In genomic region chrX:69085151-69085550, GRCh38 we compare ENCODE assay signal across 31 cellular contexts.
"Had no signal": no experiment of that assay in that cellular context is flagged by ENCODE, and none has a peak within 500 bp of the region (broad histone marks: within the 10 kb centered on the region; RNA-seq: fewer than 3 reads in every experiment).

No MANE protein-coding gene starts in this region.

- FAIRE-seq: colon had no signal

- H3K27ac ChIP-seq: adrenal gland, body of pancreas, esophagus muscularis mucosa, foreskin keratinocyte, gastroesophageal sphincter, heart right ventricle had no signal

- H3K4me3 Mint-ChIP-seq: activated CD4-positive, alpha-beta memory T cell treated with anti-CD3 and anti-CD28 coated beads for 36 hours; activated CD4-positive, alpha-beta T cell treated with anti-CD3 and anti-CD28 coated beads for 36 hours; activated CD4-positive, alpha-beta T cell treated with anti-CD3 and anti-CD28 coated beads, Interleukin-2, amount 10 ng/mL, durations not matched to agents 24 days and 14 days; activated CD8-positive, alpha-beta memory T cell treated with anti-CD3 and anti-CD28 coated beads, Interleukin-2, amount 10 ng/mL, durations not matched to agents 7 days and 5 days; activated CD8-positive, alpha-beta T cell treated with anti-CD3 and anti-CD28 coated beads, Interleukin-2, amount 10 ng/mL, durations not matched to agents 7 days and 5 days; activated naive CD8-positive, alpha-beta T cell; activated T-cell treated with anti-CD3 and anti-CD28 coated beads, Interleukin-2, amount 50 U/mL, for 24 hours; activated T-cell treated with anti-CD3 and anti-CD28 coated beads, Interleukin-2, amount 50 U/mL, for 72 hours; effector memory CD8-positive, alpha-beta T cell had no signal

- H3K36me3 Mint-ChIP-seq: activated CD4-positive, alpha-beta memory T cell treated with anti-CD3 and anti-CD28 coated beads for 36 hours; activated CD8-positive, alpha-beta memory T cell treated with anti-CD3 and anti-CD28 coated beads, Interleukin-2, amount 10 ng/mL, durations not matched to agents 7 days and 5 days; activated naive CD8-positive, alpha-beta T cell had no signal

- H3K9me3 Mint-ChIP-seq: activated CD4-positive, alpha-beta memory T cell treated with anti-CD3 and anti-CD28 coated beads for 36 hours; activated CD4-positive, alpha-beta T cell treated with anti-CD3 and anti-CD28 coated beads, Interleukin-2, amount 10 ng/mL, durations not matched to agents 24 days and 14 days; activated T-cell treated with anti-CD3 and anti-CD28 coated beads, Interleukin-2, amount 50 U/mL, for 24 hours; activated T-cell treated with anti-CD3 and anti-CD28 coated beads, Interleukin-2, amount 50 U/mL, for 72 hours; effector memory CD8-positive, alpha-beta T cell had no signal

- ATAC-seq: activated CD4-positive, alpha-beta T cell treated with anti-CD3 and anti-CD28 coated beads for 36 hours; activated CD8-positive, alpha-beta memory T cell treated with anti-CD3 and anti-CD28 coated beads, Interleukin-2, amount 10 ng/mL, durations not matched to agents 7 days and 5 days; activated CD8-positive, alpha-beta T cell treated with anti-CD3 and anti-CD28 coated beads, Interleukin-2, amount 10 ng/mL, durations not matched to agents 7 days and 5 days; activated T-cell treated with anti-CD3 and anti-CD28 coated beads, Interleukin-2, amount 50 U/mL, for 72 hours; body of pancreas; effector memory CD8-positive, alpha-beta T cell; foreskin keratinocyte; gastroesophageal sphincter; heart right ventricle had no signal

- H3K4me1 ChIP-seq: adrenal gland, body of pancreas, esophagus muscularis mucosa, foreskin keratinocyte, gastroesophageal sphincter, heart right ventricle had no signal

- H3K9me3 ChIP-seq: adrenal gland, body of pancreas, esophagus muscularis mucosa, gastroesophageal sphincter, heart right ventricle had no signal

- H3K27me3 ChIP-seq: body of pancreas, esophagus muscularis mucosa, foreskin keratinocyte, gastroesophageal sphincter had no signal

- H3K27ac Mint-ChIP-seq: activated CD4-positive, alpha-beta memory T cell treated with anti-CD3 and anti-CD28 coated beads for 36 hours; activated CD4-positive, alpha-beta T cell treated with anti-CD3 and anti-CD28 coated beads for 36 hours; activated CD4-positive, alpha-beta T cell treated with anti-CD3 and anti-CD28 coated beads, Interleukin-2, amount 10 ng/mL, durations not matched to agents 24 days and 14 days; activated CD8-positive, alpha-beta memory T cell treated with anti-CD3 and anti-CD28 coated beads, Interleukin-2, amount 10 ng/mL, durations not matched to agents 7 days and 5 days; activated CD8-positive, alpha-beta T cell treated with anti-CD3 and anti-CD28 coated beads, Interleukin-2, amount 10 ng/mL, durations not matched to agents 7 days and 5 days; activated naive CD8-positive, alpha-beta T cell; activated T-cell treated with anti-CD3 and anti-CD28 coated beads, Interleukin-2, amount 50 U/mL, for 24 hours; activated T-cell treated with anti-CD3 and anti-CD28 coated beads, Interleukin-2, amount 50 U/mL, for 72 hours; effector memory CD8-positive, alpha-beta T cell had no signal

- H3K4me1 Mint-ChIP-seq: activated CD4-positive, alpha-beta T cell treated with anti-CD3 and anti-CD28 coated beads for 36 hours; activated CD4-positive, alpha-beta T cell treated with anti-CD3 and anti-CD28 coated beads, Interleukin-2, amount 10 ng/mL, durations not matched to agents 24 days and 14 days; activated CD8-positive, alpha-beta memory T cell treated with anti-CD3 and anti-CD28 coated beads, Interleukin-2, amount 10 ng/mL, durations not matched to agents 7 days and 5 days had no signal

- H3K36me3 ChIP-seq: adrenal gland, esophagus muscularis mucosa, gastroesophageal sphincter, heart right ventricle had no signal

- DNase-seq: activated CD4-positive, alpha-beta memory T cell treated with anti-CD3 and anti-CD28 coated beads for 36 hours; activated CD4-positive, alpha-beta T cell treated with anti-CD3 and anti-CD28 coated beads for 36 hours; activated CD4-positive, alpha-beta T cell treated with anti-CD3 and anti-CD28 coated beads, Interleukin-2, amount 10 ng/mL, durations not matched to agents 24 days and 14 days; activated CD4-positive, CD25-positive, alpha-beta regulatory T cell; activated CD4-positive, CD25-positive, alpha-beta regulatory T cell treated with anti-CD3 and anti-CD28 coated beads, Interleukin-2, amount 50 U/mL, for 72 hours; activated CD8-positive, alpha-beta memory T cell treated with anti-CD3 and anti-CD28 coated beads, Interleukin-2, amount 10 ng/mL, durations not matched to agents 7 days and 5 days; activated CD8-positive, alpha-beta memory T cell treated with anti-CD3 and anti-CD28 coated beads, Interleukin-2, amount 50 U/mL, for 4 hours; activated CD8-positive, alpha-beta T cell treated with anti-CD3 and anti-CD28 coated beads, Interleukin-2, amount 10 ng/mL, durations not matched to agents 7 days and 5 days; activated effector memory CD4-positive, alpha-beta T cell treated with Interleukin-2 at 50 U/mL for 16 hours; activated gamma-delta T cell treated with Interleukin-2 at 50 U/mL for 16 hours; activated naive CD4-positive, alpha-beta T cell treated with anti-CD3 and anti-CD28 coated beads, Interleukin-2, amount 50 U/mL, for 16 hours; activated naive CD4-positive, alpha-beta T cell treated with Interleukin-2 at 50 U/mL for 16 hours; activated T-cell treated with anti-CD3 and anti-CD28 coated beads, Interleukin-2, amount 50 U/mL, for 24 hours; activated T-cell treated with anti-CD3 and anti-CD28 coated beads, Interleukin-2, amount 50 U/mL, for 72 hours; adrenal gland; amygdala; aorta; body of pancreas; caudate nucleus; cortex of kidney; dermis blood vessel endothelial cell; effector CD4-positive, alpha-beta T cell; effector memory CD8-positive, alpha-beta T cell; erythroblast; foreskin keratinocyte; heart right ventricle; T-helper 2 cell had no signal

- H3K27me3 Mint-ChIP-seq: activated CD4-positive, alpha-beta memory T cell treated with anti-CD3 and anti-CD28 coated beads for 36 hours; activated CD4-positive, alpha-beta T cell treated with anti-CD3 and anti-CD28 coated beads for 36 hours; activated CD4-positive, alpha-beta T cell treated with anti-CD3 and anti-CD28 coated beads, Interleukin-2, amount 10 ng/mL, durations not matched to agents 24 days and 14 days; activated CD8-positive, alpha-beta memory T cell treated with anti-CD3 and anti-CD28 coated beads, Interleukin-2, amount 10 ng/mL, durations not matched to agents 7 days and 5 days; activated naive CD8-positive, alpha-beta T cell; effector memory CD8-positive, alpha-beta T cell had no signal

- H3K4me3 ChIP-seq: adrenal gland, body of pancreas, esophagus muscularis mucosa, gastroesophageal sphincter, heart right ventricle had no signal
